Comparison of ENCODE assay signal across 1 cellular context in the genomic region with DNA sequence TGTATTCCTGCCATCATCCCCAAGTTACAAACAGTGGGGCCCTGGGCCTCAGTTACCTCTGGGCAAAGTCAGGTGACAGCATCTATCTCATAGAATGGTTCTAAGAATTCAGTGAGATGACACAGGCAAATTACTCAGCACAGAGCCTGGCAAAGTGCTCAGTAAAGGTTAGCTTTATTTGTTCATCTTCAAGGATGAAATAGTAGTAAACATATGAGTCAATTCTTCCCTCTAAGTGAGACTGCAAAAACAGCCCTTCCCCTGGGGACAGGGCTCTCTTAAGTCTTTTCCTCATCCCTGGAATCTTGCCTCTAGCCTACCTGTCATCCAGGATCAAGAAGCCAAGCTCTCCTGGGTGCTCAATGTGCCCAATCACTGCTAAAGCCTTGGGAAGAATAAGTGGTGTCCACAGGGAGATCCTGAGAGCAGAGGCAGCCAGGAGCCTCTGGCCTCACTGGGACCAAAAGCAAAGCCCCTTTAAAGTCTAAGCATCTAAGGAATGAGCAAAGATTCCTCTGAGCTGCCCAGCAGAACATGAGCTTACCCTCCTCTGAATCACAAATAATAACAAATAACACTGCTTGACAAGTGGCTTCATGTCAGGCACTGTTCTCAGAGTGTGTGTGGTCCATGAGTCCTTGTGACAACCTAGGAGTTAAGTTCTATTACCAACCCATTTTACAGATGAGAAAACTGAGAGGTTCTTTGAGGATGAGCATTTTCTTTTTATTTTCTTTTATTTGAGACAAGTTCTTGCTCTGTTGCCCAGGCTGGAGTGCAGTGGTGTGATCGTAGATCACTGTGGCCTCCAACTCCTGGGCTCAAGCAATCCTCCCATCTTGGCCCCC.
TF ChIP-seq lines count a peak whose summit lies in the region.

No MANE protein-coding gene starts in this region.

TF ChIP-seq in WTC11, 78 proteins besides CTCF, POLR2A, EP300 and RAD21 (continued from another document):
- TF ChIP-seq NR2C2 (CRISPR knock-in tag; IDR thresholded peaks at IDR 0.05) (no peak), SP1 (CRISPR knock-in tag; conservative IDR thresholded peaks at IDR 0.05) (no peak)
